In genomic region chr11:66001941-66002647, GRCh38 we compare ENCODE assay signal across 8 cellular contexts. TPM values are rescaled to one million over a fixed set of nuclear protein-coding genes. Genes with fewer than 3 reads are reported as not detected.
A peak's percentile ranks its signal among the peaks of the same experiment; 100 is the strongest.
DNase-seq lines count a peak whose midpoint lies in the region; ATAC-seq, FAIRE-seq and TF ChIP-seq lines count a peak whose summit lies in the region.

A gene with protein sequence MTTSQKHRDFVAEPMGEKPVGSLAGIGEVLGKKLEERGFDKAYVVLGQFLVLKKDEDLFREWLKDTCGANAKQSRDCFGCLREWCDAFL (plus strand): TSS chr11:66002503. CDS start chr11:66003251, 748 bp downstream.
Gene EIF1AD (minus strand): TSS chr11:66002157. CDS start chr11:66000389, 1,768 bp downstream.

- ATAC-seq in GM18511 (IDR thresholded peaks at IDR 0.05; ENCODE audit: unreplicated experiment) (peak; percentile 94), HG03039 (IDR thresholded peaks at IDR 0.05; ENCODE audit: unreplicated experiment) (peak; percentile 59), aorta (ENCODE audit: low FRiP score) (peak; percentile 96)

- DNase-seq in NCI-H2081 (lab: John Stamatoyannopoulos, UW) (peak; percentile 90 to 96), T-helper 9 cell (peak; percentile 81), astrocyte (ENCODE audit: low read depth) (peak; percentile 96), hepatocyte (ENCODE audit: low spot score) (peak; percentile 95), renal cortical epithelial cell (ENCODE audit: low read depth) (peak; percentile 88), aorta (peak; percentile 94 to 95)

- no peak for FAIRE-seq in astrocyte (lab: Jason Lieb, UNC)

- H3K27me3 ChIP-seq in astrocyte (ENCODE audit: insufficient read depth, low read length) = no peaks in the 10 kb centered on the region
- no peaks in the 10 kb centered on the region for H3K27me3 ChIP-seq in hepatocyte
- H3K27me3 ChIP-seq in aorta (ENCODE audit: control insufficient read depth in 1 of 2, insufficient read depth in 2 of 2, low read length in 1 of 2) = no peaks in the 10 kb centered on the region

- H3K36me3 ChIP-seq in astrocyte (ENCODE audit: insufficient read depth, low read length) = peaks cover 37% of the 10 kb centered on the region
- H3K36me3 ChIP-seq in hepatocyte (replicated peaks; ENCODE audit: insufficient read depth, low read depth) = no peaks in the 10 kb centered on the region
- peaks cover 3 to 11% of the 10 kb centered on the region in 2 donors for H3K36me3 ChIP-seq in aorta (ENCODE audit: control insufficient read depth in 1 of 2, insufficient read depth in 2 of 2, low read length in 1 of 2)

- H3K4me1 ChIP-seq in astrocyte (ENCODE audit: insufficient read depth, low read length) (peaks cover 3% of the 10 kb centered on the region), hepatocyte (ENCODE audit: insufficient read depth) (no peaks in the 10 kb centered on the region), aorta (ENCODE audit: control insufficient read depth in 1 of 2, insufficient read depth in 2 of 2, low read length in 2 of 2) (no peaks in the 10 kb centered on the region)

- H3K79me2 ChIP-seq in astrocyte (ENCODE audit: insufficient read depth, low read length) (peaks cover 52% of the 10 kb centered on the region), hepatocyte (peaks cover 47% of the 10 kb centered on the region)

- H3K4me2 ChIP-seq in astrocyte (ENCODE audit: low read length) (peak within 1 kb of the TSS; percentile 96), hepatocyte (peak within 1 kb of the TSS; percentile 95)

- peak within 1 kb of the TSS; percentile 95 for H3K9ac ChIP-seq in astrocyte (ENCODE audit: low read length)

- H4K20me1 ChIP-seq in astrocyte (ENCODE audit: insufficient read depth, low read length) = peaks cover 32% of the 10 kb centered on the region
- H4K20me1 ChIP-seq in hepatocyte (ENCODE audit: insufficient read depth, poor library complexity, severe bottlenecking) = no peaks in the 10 kb centered on the region

- intact Hi-C loops in aorta (cut with DNase I) = loop anchor here in 1 of 2 donors (2.0 to 5.0 kb wide), 2 partner anchors 19 to 115 kb away; partner anchors contain the start of gene FIBP

- no peak for TF ChIP-seq CTCF in astrocyte (IDR thresholded peaks at IDR 0.05; ENCODE audit: insufficient read depth, low read depth, low read length)
- TF ChIP-seq CTCF in hepatocyte (IDR thresholded peaks at IDR 0.05; ENCODE audit: poor library complexity) = no peak

- no peaks in the 10 kb centered on the region for H3K9me3 Mint-ChIP-seq in astrocyte (ENCODE audit: unreplicated experiment)

- peak within 1 kb of the TSS; percentile 91 for H3K27ac ChIP-seq in astrocyte (ENCODE audit: low read depth, low read length)
- peak within 1 kb of the TSS; percentile 99 for H3K27ac ChIP-seq in hepatocyte
- H3K27ac ChIP-seq in aorta (ENCODE audit: low read depth in 1 of 2, low read length in 2 of 2) = peak within 1 kb of the TSS; percentile 65 to 95

- no peaks in the 10 kb centered on the region for H3K9me2 ChIP-seq in hepatocyte (replicated peaks; ENCODE audit: insufficient read depth)

- H3K4me3 ChIP-seq in astrocyte (ENCODE audit: insufficient read depth, low read depth, low read length) = peak within 1 kb of the TSS; percentile 99
- H3K4me3 ChIP-seq in hepatocyte = peak within 1 kb of the TSS; percentile 82
- peak within 1 kb of the TSS; percentile 72 to 95 for H3K4me3 ChIP-seq in aorta (ENCODE audit: low read length in 2 of 2)

- H2AFZ ChIP-seq in astrocyte (ENCODE audit: low read depth, low read length) = peak within 1 kb of the TSS; percentile 99
- peak within 1 kb of the TSS; percentile 93 for H2AFZ ChIP-seq in hepatocyte

- H3K27me3 Mint-ChIP-seq in astrocyte (ENCODE audit: low read depth, unreplicated experiment) = no peaks in the 10 kb centered on the region

- peak within 1 kb of the TSS; percentile 100 for H3K4me3 Mint-ChIP-seq in astrocyte (ENCODE audit: unreplicated experiment)

- H3K4me1 Mint-ChIP-seq in astrocyte (ENCODE audit: low read depth, unreplicated experiment) = peaks cover 20% of the 10 kb centered on the region

- 2% methylated on average over 53 of the region's 55 CpGs for WGBS in hepatocyte (ENCODE audit: low lambda C conversion rate, missing lambda C conversion rate)
- 0 to 1% methylated on average over 55 of the region's 55 CpGs for WGBS in aorta, 2 donors

- no peaks in the 10 kb centered on the region for H3K9me3 ChIP-seq in astrocyte (ENCODE audit: insufficient read depth, low read depth, low read length)
- H3K9me3 ChIP-seq in hepatocyte (ENCODE audit: low read depth) = no peaks in the 10 kb centered on the region
- H3K9me3 ChIP-seq in aorta (ENCODE audit: control insufficient read depth, low read length) = no peaks in the 10 kb centered on the region

- peak within 1 kb of the TSS; percentile 98 for H3K27ac Mint-ChIP-seq in astrocyte (ENCODE audit: unreplicated experiment)

- H3K36me3 Mint-ChIP-seq in astrocyte (ENCODE audit: low read depth, unreplicated experiment) = peaks cover 14% of the 10 kb centered on the region

RNA-seq across cellular contexts. Expression of the first gene that starts in this region (rescaled TPM):
- 158 and 180 TPM in 2 replicates for total RNA-seq in astrocyte
- 22.8 and 37.8 TPM in 2 replicates for total RNA-seq in hepatocyte
- 197 and 215 TPM in 2 replicates for polyA plus RNA-seq in hepatocyte
- total RNA-seq in renal cortical epithelial cell = 10.6 and 14.3 TPM in 2 replicates
- 100 to 1,000 TPM; 136 to 145 TPM for total RNA-seq in aorta
- 100 to 1,000 TPM; 156 to 187 TPM for polyA plus RNA-seq in aorta

RNA-seq across cellular contexts. Expression of gene EIF1AD, which starts in this region (rescaled TPM):
- total RNA-seq in astrocyte (35.9 and 42.7 TPM in 2 replicates), hepatocyte (25.6 and 27.0 TPM in 2 replicates), renal cortical epithelial cell (38.0 and 39.0 TPM in 2 replicates), aorta (10 to 100 TPM; 28.7 to 35.0 TPM)
- polyA plus RNA-seq in hepatocyte (19.4 and 24.8 TPM in 2 replicates), aorta (10 to 100 TPM in 1 of 2 donors, 1 to 10 TPM in 1; 8.4 to 16.2 TPM)

Comparison
In these comparisons a context has a peak if more than half of its experiments do, and no peak if none do; other contexts are left out.
1. Peak in every context shown above with its lines: DNase-seq, ATAC-seq, H3K4me3 ChIP-seq and H3K27ac ChIP-seq.